19 cellular contexts compared by ENCODE assay signal in the genomic region with DNA sequence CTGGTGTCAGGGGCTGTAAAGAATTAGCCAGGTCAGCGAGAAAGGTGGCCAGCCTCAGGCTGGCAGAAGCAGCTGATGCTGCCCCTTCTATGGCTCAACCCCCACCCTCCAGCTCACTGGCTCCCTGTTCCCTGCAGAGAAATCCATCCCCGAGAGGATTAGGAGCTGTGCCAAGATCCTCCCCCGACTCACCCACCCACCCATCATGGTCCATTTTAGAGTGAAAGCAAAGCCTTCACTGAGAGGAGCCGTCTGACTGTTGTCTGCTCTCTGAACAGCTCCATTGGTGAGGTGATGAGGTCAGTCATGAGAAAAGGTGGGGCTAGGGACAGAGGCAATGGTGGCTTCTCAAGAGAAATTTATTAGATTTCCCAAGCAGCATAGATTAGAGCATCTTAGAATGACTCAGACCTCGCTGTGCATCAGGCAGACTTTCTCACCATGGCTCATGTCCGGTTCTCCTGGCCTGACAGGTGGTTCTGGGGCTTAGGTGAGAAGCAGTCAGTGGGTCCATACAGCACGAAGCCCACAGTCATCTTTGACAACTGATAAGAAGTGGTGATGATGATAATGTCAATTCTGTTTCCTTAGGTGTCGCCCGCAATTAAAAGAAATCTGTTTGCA. TPM values are rescaled to one million over a fixed set of nuclear protein-coding genes. Genes with fewer than 3 reads are reported as not detected.
DNase-seq lines count a peak whose midpoint lies in the region; ATAC-seq and TF ChIP-seq lines count a peak whose summit lies in the region.
"Had no signal": no experiment of that assay in that cellular context is flagged by ENCODE, and none has a peak within 500 bp of the region (broad histone marks: within the 10 kb centered on the region; RNA-seq: fewer than 3 reads in every experiment).

No MANE protein-coding gene starts in this region.

- H3K4me1 Mint-ChIP-seq in endothelial cell (ENCODE audit: unreplicated experiment) = peaks cover 39% of the 10 kb centered on the region
- H3K4me1 Mint-ChIP-seq: T-helper 17 cell had no signal

- peaks cover 8% of the 10 kb centered on the region for H3K36me3 Mint-ChIP-seq in endothelial cell (ENCODE audit: low read depth, unreplicated experiment)
- H3K36me3 Mint-ChIP-seq: activated naive CD4-positive, alpha-beta T cell treated with anti-CD3 and anti-CD28 coated beads, Interleukin-2, amount 50 U/mL, for 72 hours had no signal

- H3K9me3 Mint-ChIP-seq in endothelial cell (ENCODE audit: unreplicated experiment) = no peaks in the 10 kb centered on the region
- H3K9me3 Mint-ChIP-seq: activated naive CD4-positive, alpha-beta T cell treated with anti-CD3 and anti-CD28 coated beads, Interleukin-2, amount 50 U/mL, for 72 hours had no signal

- no peak overlapping the region for H3K4me3 Mint-ChIP-seq in endothelial cell (ENCODE audit: unreplicated experiment)
- H3K4me3 Mint-ChIP-seq: T-helper 17 cell had no signal

- no peak for TF ChIP-seq CTCF in endothelial cell (IDR thresholded peaks at IDR 0.05; ENCODE audit: unreplicated experiment)

- peaks cover 7% of the 10 kb centered on the region for H3K27me3 Mint-ChIP-seq in endothelial cell (ENCODE audit: unreplicated experiment)
- H3K27me3 Mint-ChIP-seq: T-helper 17 cell had no signal

- ATAC-seq in esophagus mucosa = no peak
- ATAC-seq: activated CD4-positive, CD25-positive, alpha-beta regulatory T cell treated with anti-CD3 and anti-CD28 coated beads, Interleukin-2, amount 50 U/mL, for 24 hours; activated naive CD4-positive, alpha-beta T cell treated with anti-CD3 and anti-CD28 coated beads, Interleukin-2, amount 50 U/mL, for 72 hours; T-helper 17 cell had no signal

- H3K27ac Mint-ChIP-seq in endothelial cell (ENCODE audit: unreplicated experiment) = peak overlapping the region; percentile 13
- H3K27ac Mint-ChIP-seq: activated naive CD4-positive, alpha-beta T cell treated with anti-CD3 and anti-CD28 coated beads, Interleukin-2, amount 50 U/mL, for 72 hours; T-helper 17 cell had no signal

- DNase-seq in COLO668 (lab: John Stamatoyannopoulos, UW; ENCODE audit: unreplicated experiment) = peak; percentile 36
- peak; percentile 76 for DNase-seq in HT1080 (ENCODE audit: low read depth)
- peak; percentile 83 for DNase-seq in NCI-H524 treated with DMSO at 0.1 percent for 48 hours (lab: John Stamatoyannopoulos, UW)
- DNase-seq in endothelial cell (ENCODE audit: low spot score) = no peak
- no peak for DNase-seq in DMS153 (lab: John Stamatoyannopoulos, UW)
- no peak for DNase-seq in activated CD4-positive, alpha-beta T cell treated with anti-CD3 and anti-CD28 coated beads, Interleukin-2, amount 50 U/mL, for 48 hours
- no peak for DNase-seq in C1 segment of cervical spinal cord (lab: John Stamatoyannopoulos, UW)
- DNase-seq: DND-41, kidney glomerular epithelial cell, NCI-H226, T-helper 17 cell, testis had no signal

RNA-seq across cellular contexts. Expression of gene RHO, which starts 24.9 kb away (rescaled TPM):
- not detected in 2 replicates for total RNA-seq in HT1080 (2014; rRNA removed; shearing (Covaris generic))
- not detected in 2 replicates for polyA plus RNA-seq in HT1080 (2015; cell fraction: cytosol; rRNA removed)
- not detected in 2 replicates for polyA plus RNA-seq in HT1080 (2015; cell fraction: nucleus; rRNA removed)
- not detected for total RNA-seq in endothelial cell (ENCODE audit: unreplicated experiment)
- not detected for total RNA-seq in esophagus mucosa
- total RNA-seq: activated naive CD4-positive, alpha-beta T cell treated with anti-CD3 and anti-CD28 coated beads, Interleukin-2, amount 50 U/mL, for 72 hours; LHCN-M2; mucosa of gallbladder; RPMI7951; T-helper 17 cell had no signal
- polyA plus RNA-seq: esophagus had no signal

RNA-seq across cellular contexts. Expression of gene H1-8, which starts 39.5 kb away (rescaled TPM):
- total RNA-seq in HT1080 (2014; rRNA removed; shearing (Covaris generic)) = not detected in 2 replicates
- polyA plus RNA-seq in HT1080 (2015; cell fraction: cytosol; rRNA removed) = not detected in 2 replicates
- not detected in 2 replicates for polyA plus RNA-seq in HT1080 (2015; cell fraction: nucleus; rRNA removed)
- total RNA-seq in endothelial cell (ENCODE audit: unreplicated experiment) (2.7 TPM), esophagus mucosa (not detected)
- total RNA-seq: activated naive CD4-positive, alpha-beta T cell treated with anti-CD3 and anti-CD28 coated beads, Interleukin-2, amount 50 U/mL, for 72 hours; LHCN-M2; mucosa of gallbladder; RPMI7951; T-helper 17 cell had no signal
- polyA plus RNA-seq: esophagus had no signal

Comparison
In these comparisons a context has a peak if more than half of its experiments do, and no peak if none do; other contexts are left out.
1. DNase-seq: peak in COLO668 (single experiment), HT1080 (single experiment) and NCI-H524 treated with DMSO at 0.1 percent for 48 hours (single experiment); none in endothelial cell (single experiment), DMS153 (single experiment), activated CD4-positive, alpha-beta T cell treated with anti-CD3 and anti-CD28 coated beads, Interleukin-2, amount 50 U/mL, for 48 hours (0 of 2) and C1 segment of cervical spinal cord (0 of 14).